3 cellular contexts compared by ENCODE assay signal in genomic region chr13:62377838-62378237, GRCh38.
"Had no signal": no experiment of that assay in that cellular context is flagged by ENCODE, and none has a peak within 500 bp of the region (broad histone marks: within the 10 kb centered on the region; RNA-seq: fewer than 3 reads in every experiment).

No MANE protein-coding gene starts in this region.

- DNase-seq: GDM1, GF-D8 had no signal

- H3K4me3 ChIP-seq: GM12878 had no signal

- ATAC-seq: GM12878 had no signal
